Comparison of ENCODE assay signal across 9 cellular contexts in the genomic region with DNA sequence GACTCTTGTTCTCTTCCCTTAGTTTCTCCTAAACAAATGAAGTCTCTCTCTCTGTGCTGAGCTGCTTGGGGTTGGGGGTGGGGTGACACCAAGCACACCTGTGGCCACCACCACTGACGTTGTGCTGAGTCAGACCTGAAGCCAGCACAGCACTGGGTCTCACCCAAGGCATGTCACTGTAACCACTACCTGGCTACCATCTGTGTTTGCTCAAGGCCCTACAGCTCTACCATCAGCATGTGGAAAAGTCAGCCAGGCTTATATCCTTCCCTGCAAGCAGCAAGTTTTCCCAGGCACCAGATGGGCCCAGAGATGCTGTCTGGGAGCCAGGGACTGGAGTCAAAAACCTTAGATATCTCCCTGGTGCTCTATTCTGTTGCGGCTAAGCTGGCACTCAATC. TPM values are rescaled to one million over a fixed set of nuclear protein-coding genes. Genes with fewer than 3 reads are reported as not detected.
DNase-seq lines count a peak whose midpoint lies in the region; ATAC-seq, FAIRE-seq and TF ChIP-seq lines count a peak whose summit lies in the region.
"Had no signal": no experiment of that assay in that cellular context is flagged by ENCODE, and none has a peak within 500 bp of the region (broad histone marks: within the 10 kb centered on the region; RNA-seq: fewer than 3 reads in every experiment).

No MANE protein-coding gene starts in this region.

- peak; percentile 40 for DNase-seq in activated naive CD4-positive, alpha-beta T cell treated with anti-CD3 and anti-CD28 coated beads for 36 hours
- DNase-seq in activated naive CD4-positive, alpha-beta T cell treated with Interleukin-2 at 50 U/mL for 16 hours: no peak
- peak; percentile 79 for DNase-seq in NCI-H510A treated with DMSO at 0.1 percent for 48 hours (lab: John Stamatoyannopoulos, UW)
- peak; percentile 15 for DNase-seq in stimulated activated naive B cell treated with anti-CD40 and anti-IgM and Interleukin-4, amounts not matched to agents 10 μg/mL and 1 μg/mL and 100 μg/mL, for 72 hours
- no peak for DNase-seq in T-helper 9 cell
- DNase-seq in brain microvascular endothelial cell: no peak
- no peak for DNase-seq in H54 (ENCODE audit: insufficient read length, low spot score)

- H3K27me3 ChIP-seq in brain microvascular endothelial cell (replicated peaks): no peaks in the 10 kb centered on the region
- H3K27me3 ChIP-seq: BLaER1 had no signal

- peak; percentile 74 for ATAC-seq in HG02678 (IDR thresholded peaks at IDR 0.05; ENCODE audit: unreplicated experiment)
- ATAC-seq in stimulated activated naive B cell treated with anti-CD40 and anti-IgM and Interleukin-4, amounts not matched to agents 10 μg/mL and 1 μg/mL and 100 μg/mL, for 72 hours (replicated peaks): peak; percentile 61

- H3K27ac Mint-ChIP-seq in activated naive CD4-positive, alpha-beta T cell treated with anti-CD3 and anti-CD28 coated beads for 36 hours: no peak overlapping the region
- H3K27ac Mint-ChIP-seq in stimulated activated naive B cell treated with anti-CD40 and anti-IgM and Interleukin-4, amounts not matched to agents 10 μg/mL and 1 μg/mL and 100 μg/mL, for 72 hours: peak overlapping the region; percentile 10

- intact Hi-C loops in activated naive CD4-positive, alpha-beta T cell treated with anti-CD3 and anti-CD28 coated beads for 36 hours (cut with micrococcal nuclease): no loop called here

- no peak overlapping the region for H3K4me3 ChIP-seq in brain microvascular endothelial cell (ENCODE audit: low read depth, low read length)
- H3K4me3 ChIP-seq: BLaER1 had no signal

- no peaks in the 10 kb centered on the region for H3K9me3 Mint-ChIP-seq in activated naive CD4-positive, alpha-beta T cell treated with anti-CD3 and anti-CD28 coated beads for 36 hours
- H3K9me3 Mint-ChIP-seq in stimulated activated naive B cell treated with anti-CD40 and anti-IgM and Interleukin-4, amounts not matched to agents 10 μg/mL and 1 μg/mL and 100 μg/mL, for 72 hours: no peaks in the 10 kb centered on the region

- no peak overlapping the region for H3K27ac ChIP-seq in brain microvascular endothelial cell
- H3K27ac ChIP-seq: BLaER1 had no signal

- no peak for TF ChIP-seq CTCF in brain microvascular endothelial cell (IDR thresholded peaks at IDR 0.05; ENCODE audit: low read depth, low read length, missing control alignments)

- H3K36me3 ChIP-seq in brain microvascular endothelial cell (replicated peaks): no peaks in the 10 kb centered on the region
- H3K36me3 ChIP-seq: BLaER1 had no signal

- no peaks in the 10 kb centered on the region for H3K36me3 Mint-ChIP-seq in activated naive CD4-positive, alpha-beta T cell treated with anti-CD3 and anti-CD28 coated beads for 36 hours (ENCODE audit: low read depth)
- no peaks in the 10 kb centered on the region for H3K36me3 Mint-ChIP-seq in stimulated activated naive B cell treated with anti-CD40 and anti-IgM and Interleukin-4, amounts not matched to agents 10 μg/mL and 1 μg/mL and 100 μg/mL, for 72 hours

- peaks cover 4% of the 10 kb centered on the region for H3K27me3 Mint-ChIP-seq in activated naive CD4-positive, alpha-beta T cell treated with anti-CD3 and anti-CD28 coated beads for 36 hours (ENCODE audit: low read depth)
- H3K27me3 Mint-ChIP-seq in stimulated activated naive B cell treated with anti-CD40 and anti-IgM and Interleukin-4, amounts not matched to agents 10 μg/mL and 1 μg/mL and 100 μg/mL, for 72 hours: no peaks in the 10 kb centered on the region

- H3K4me1 Mint-ChIP-seq in activated naive CD4-positive, alpha-beta T cell treated with anti-CD3 and anti-CD28 coated beads for 36 hours (ENCODE audit: low read depth): peaks cover 6% of the 10 kb centered on the region
- peaks cover 22 to 44% of the 10 kb centered on the region in 2 donors for H3K4me1 Mint-ChIP-seq in stimulated activated naive B cell treated with anti-CD40 and anti-IgM and Interleukin-4, amounts not matched to agents 10 μg/mL and 1 μg/mL and 100 μg/mL, for 72 hours

- H3K4me3 Mint-ChIP-seq in activated naive CD4-positive, alpha-beta T cell treated with anti-CD3 and anti-CD28 coated beads for 36 hours: no peak overlapping the region
- H3K4me3 Mint-ChIP-seq in stimulated activated naive B cell treated with anti-CD40 and anti-IgM and Interleukin-4, amounts not matched to agents 10 μg/mL and 1 μg/mL and 100 μg/mL, for 72 hours: no peak overlapping the region

- CTCF ChIA-PET in activated naive CD4-positive, alpha-beta T cell treated with anti-CD3 and anti-CD28 coated beads for 36 hours (lab: Charles Lee): no interaction called here

- in situ Hi-C loops in brain microvascular endothelial cell (cut with HindIII; ENCODE audit: low pct_ligation_motif_present, low sequenced_read_pairs): no loop called here

- FAIRE-seq in H54 (lab: Jason Lieb, UNC): no peak

- no peak for TF ChIP-seq POLR2A in H54 (IDR thresholded peaks at IDR 0.05; ENCODE audit: low read depth, low read length)

RNA-seq across cellular contexts. Expression of a gene that starts 6.9 kb away (rescaled TPM):
- under 1 TPM; 0.41 to 0.64 TPM for total RNA-seq in activated naive CD4-positive, alpha-beta T cell treated with anti-CD3 and anti-CD28 coated beads for 36 hours

RNA-seq across cellular contexts. Expression of a gene that starts 9.1 kb away (rescaled TPM):
- under 1 TPM; 0.74 to 0.89 TPM for total RNA-seq in activated naive CD4-positive, alpha-beta T cell treated with anti-CD3 and anti-CD28 coated beads for 36 hours

RNA-seq across cellular contexts. Expression of a gene that starts 19.5 kb away (rescaled TPM):
- not detected for total RNA-seq in activated naive CD4-positive, alpha-beta T cell treated with anti-CD3 and anti-CD28 coated beads for 36 hours

RNA-seq across cellular contexts. Expression of a gene that starts 25.6 kb away (rescaled TPM):
- 10 to 100 TPM; 30.5 to 31.5 TPM for total RNA-seq in activated naive CD4-positive, alpha-beta T cell treated with anti-CD3 and anti-CD28 coated beads for 36 hours

RNA-seq across cellular contexts. Expression of a gene that starts 58.1 kb away (rescaled TPM):
- not detected for total RNA-seq in activated naive CD4-positive, alpha-beta T cell treated with anti-CD3 and anti-CD28 coated beads for 36 hours

Comparison
In these comparisons a context has a peak if more than half of its experiments do, and no peak if none do; other contexts are left out.
1. DNase-seq: peak in activated naive CD4-positive, alpha-beta T cell treated with anti-CD3 and anti-CD28 coated beads for 36 hours (single experiment), NCI-H510A treated with DMSO at 0.1 percent for 48 hours (single experiment) and stimulated activated naive B cell treated with anti-CD40 and anti-IgM and Interleukin-4, amounts not matched to agents 10 μg/mL and 1 μg/mL and 100 μg/mL, for 72 hours (single experiment); none in activated naive CD4-positive, alpha-beta T cell treated with Interleukin-2 at 50 U/mL for 16 hours (single experiment), T-helper 9 cell (single experiment), brain microvascular endothelial cell (single experiment) and H54 (single experiment).